ENCODE assay signal across 15 cellular contexts in genomic region chr11:58677536-58677935, GRCh38. TPM values are rescaled to one million over a fixed set of nuclear protein-coding genes. Genes with fewer than 3 reads are reported as not detected.
"Had no signal": no experiment of that assay in that cellular context is flagged by ENCODE, and none has a peak within 500 bp of the region (broad histone marks: within the 10 kb centered on the region; RNA-seq: fewer than 3 reads in every experiment).

No MANE protein-coding gene starts in this region.

RNA-seq across cellular contexts. Expression of gene GLYAT, which starts 54.2 kb away (rescaled TPM):
- total RNA-seq: activated naive CD4-positive, alpha-beta T cell treated with anti-CD3 and anti-CD28 coated beads for 36 hours; activated naive CD4-positive, alpha-beta T cell treated with anti-CD3 and anti-CD28 coated beads, Interleukin-2, amount 50 U/mL, for 72 hours; activated naive CD8-positive, alpha-beta T cell treated with anti-CD3 and anti-CD28 coated beads for 36 hours; activated naive CD8-positive, alpha-beta T cell treated with anti-CD3 and anti-CD28 coated beads, Interleukin-2, amount 10 ng/mL, durations not matched to agents 7 days and 5 days; activated T-cell treated with anti-CD3 and anti-CD28 coated beads, Interleukin-2, amount 50 U/mL, for 4 hours; activated T-cell treated with anti-CD3 and anti-CD28 coated beads, Interleukin-2, amount 50 U/mL, for 72 hours; activated T-helper 1 cell treated with anti-CD3 and anti-CD28 coated beads, Interleukin-12 subunit alpha, Interleukin-12 subunit beta, Interleukin-2, Interleukin-4 antibody, amounts not matched to agents 30 ng/mL and 10 ng/mL and 1 ng/mL, durations not matched to agents 14 hours and 24 hours and 36 hours; activated T-helper 2 cell treated with anti-CD3 and anti-CD28 coated beads, Interferon-gamma antibody, Interleukin-2, Interleukin-4, amounts not matched to agents 10 μg/mL and 5 μg/mL and 100 μg/mL, durations not matched to agents 14 hours and 24 hours and 36 hours; aorta; ascending aorta; astrocyte; bronchial epithelial cell; cardiac muscle cell; cerebellum; chondrocyte had no signal
- polyA plus RNA-seq: aorta, cardiac muscle cell had no signal
